Comparison of ENCODE assay signal across 16 cellular contexts in genomic region chr6:167794386-167795157, GRCh38.
"Had no signal": no experiment of that assay in that cellular context is flagged by ENCODE, and none has a peak within 500 bp of the region (broad histone marks: within the 10 kb centered on the region; RNA-seq: fewer than 3 reads in every experiment).

No MANE protein-coding gene starts in this region.

- H3K27ac Mint-ChIP-seq: activated CD4-positive, alpha-beta T cell treated with anti-CD3 and anti-CD28 coated beads, Interleukin-2, amount 10 ng/mL, durations not matched to agents 24 days and 14 days; activated CD8-positive, alpha-beta T cell treated with anti-CD3 and anti-CD28 coated beads for 36 hours; activated naive CD4-positive, alpha-beta T cell treated with anti-CD3 and anti-CD28 coated beads for 36 hours; immature natural killer cell; natural killer cell; stimulated activated naive B cell treated with anti-CD40 and anti-IgM and Interleukin-4, amounts not matched to agents 10 μg/mL and 1 μg/mL and 100 μg/mL, for 72 hours had no signal

- H3K27me3 ChIP-seq: breast epithelium had no signal

- H3K36me3 ChIP-seq: breast epithelium, esophagus squamous epithelium, thoracic aorta had no signal

- H3K4me3 ChIP-seq: breast epithelium, esophagus squamous epithelium, thoracic aorta had no signal

- DNase-seq: activated CD4-positive, alpha-beta T cell treated with anti-CD3 and anti-CD28 coated beads, Interleukin-2, amount 10 ng/mL, durations not matched to agents 24 days and 14 days; activated CD8-positive, alpha-beta T cell treated with anti-CD3 and anti-CD28 coated beads for 36 hours; activated naive CD4-positive, alpha-beta T cell treated with anti-CD3 and anti-CD28 coated beads for 36 hours; activated T-cell treated with anti-CD3 and anti-CD28 coated beads, Interleukin-2, amount 50 U/mL, for 4 hours; aorta; cerebellar nuclear complex; effector CD4-positive, alpha-beta T cell; esophagus squamous epithelium; immature natural killer cell; mesendoderm; natural killer cell; stimulated activated naive B cell treated with anti-CD40 and anti-IgM and Interleukin-4, amounts not matched to agents 10 μg/mL and 1 μg/mL and 100 μg/mL, for 72 hours; T-helper 1 cell; T1000 had no signal

- H3K4me1 Mint-ChIP-seq: natural killer cell had no signal

- H3K9me3 ChIP-seq: breast epithelium, esophagus squamous epithelium, thoracic aorta had no signal

- H3K9me3 Mint-ChIP-seq: activated CD4-positive, alpha-beta T cell treated with anti-CD3 and anti-CD28 coated beads, Interleukin-2, amount 10 ng/mL, durations not matched to agents 24 days and 14 days; activated CD8-positive, alpha-beta T cell treated with anti-CD3 and anti-CD28 coated beads for 36 hours; activated naive CD4-positive, alpha-beta T cell treated with anti-CD3 and anti-CD28 coated beads for 36 hours; activated T-cell treated with anti-CD3 and anti-CD28 coated beads, Interleukin-2, amount 50 U/mL, for 4 hours; natural killer cell had no signal

- H3K27ac ChIP-seq: breast epithelium, esophagus squamous epithelium, thoracic aorta had no signal

- H3K36me3 Mint-ChIP-seq: natural killer cell; stimulated activated naive B cell treated with anti-CD40 and anti-IgM and Interleukin-4, amounts not matched to agents 10 μg/mL and 1 μg/mL and 100 μg/mL, for 72 hours had no signal

- H3K4me3 Mint-ChIP-seq: activated CD4-positive, alpha-beta T cell treated with anti-CD3 and anti-CD28 coated beads, Interleukin-2, amount 10 ng/mL, durations not matched to agents 24 days and 14 days; activated CD8-positive, alpha-beta T cell treated with anti-CD3 and anti-CD28 coated beads for 36 hours; activated naive CD4-positive, alpha-beta T cell treated with anti-CD3 and anti-CD28 coated beads for 36 hours; activated T-cell treated with anti-CD3 and anti-CD28 coated beads, Interleukin-2, amount 50 U/mL, for 4 hours; immature natural killer cell; natural killer cell; stimulated activated naive B cell treated with anti-CD40 and anti-IgM and Interleukin-4, amounts not matched to agents 10 μg/mL and 1 μg/mL and 100 μg/mL, for 72 hours had no signal

- ATAC-seq: activated T-cell treated with anti-CD3 and anti-CD28 coated beads, Interleukin-2, amount 50 U/mL, for 4 hours; natural killer cell; stimulated activated naive B cell treated with anti-CD40 and anti-IgM and Interleukin-4, amounts not matched to agents 10 μg/mL and 1 μg/mL and 100 μg/mL, for 72 hours had no signal
